9 cellular contexts compared by ENCODE assay signal in genomic region chr7:47574473-47575328, GRCh38. TPM values are rescaled to one million over a fixed set of nuclear protein-coding genes. Genes with fewer than 3 reads are reported as not detected.
A peak's percentile ranks its signal among the peaks of the same experiment; 100 is the strongest.
DNase-seq lines count a peak whose midpoint lies in the region; FAIRE-seq and TF ChIP-seq lines count a peak whose summit lies in the region.
"Had no signal": no experiment of that assay in that cellular context is flagged by ENCODE, and none has a peak within 500 bp of the region (broad histone marks: within the 10 kb centered on the region; RNA-seq: fewer than 3 reads in every experiment).

No MANE protein-coding gene starts in this region.

- H3K27me3 ChIP-seq in GM06990 (replicated peaks; ENCODE audit: control insufficient read depth, insufficient read depth, low read length): peaks cover 1% of the 10 kb centered on the region; the same call in 1 of the 2 replicates
- H3K27me3 ChIP-seq in HAP-1 (ENCODE audit: low read depth): no peaks in the 10 kb centered on the region
- H3K27me3 ChIP-seq in keratinocyte (ENCODE audit: control insufficient read depth, extremely low read depth, insufficient read depth, low read length): no peaks in the 10 kb centered on the region

- H3K9ac ChIP-seq in keratinocyte (ENCODE audit: control insufficient read depth, extremely low read depth, insufficient read depth, low read length): no peak overlapping the region

- TF ChIP-seq CTCF in GM06990 (IDR thresholded peaks at IDR 0.05; ENCODE audit: insufficient read depth, low read length, poor library complexity, severe bottlenecking) (no peak), keratinocyte (optimal IDR thresholded peaks at IDR 0.05 in 1 of 3, IDR thresholded peaks at IDR 0.05 in 1 of 3, conservative IDR thresholded peaks at IDR 0.05 in 1 of 3; ENCODE audit: extremely low read depth in 1 of 3, insufficient read depth in 2 of 3, low read length in 3 of 3) (no peak)

- peaks cover 3% of the 10 kb centered on the region for H3K9me1 ChIP-seq in keratinocyte (ENCODE audit: control insufficient read depth, extremely low read depth, insufficient read depth, low read length)

- H3K79me2 ChIP-seq in keratinocyte (ENCODE audit: control insufficient read depth, insufficient read depth, low read length): no peaks in the 10 kb centered on the region

- in situ Hi-C loops in HAP-1 (cut with MboI; ENCODE audit: low sequenced_read_pairs) (no loop called here), G401 (cut with HindIII; ENCODE audit: low sequenced_read_pairs) (no loop called here)

- H3K4me3 ChIP-seq in GM06990 (replicated peaks; ENCODE audit: low read depth, low read length) (no peak overlapping the region), HAP-1 (no peak overlapping the region), keratinocyte (ENCODE audit: control insufficient read depth in 2 of 3, extremely low read depth in 1 of 3, insufficient read depth in 2 of 3, low read depth in 1 of 3, low read length in 3 of 3) (no peak overlapping the region)

- no peaks in the 10 kb centered on the region for H3K36me3 ChIP-seq in GM06990 (ENCODE audit: control insufficient read depth, insufficient read depth, low read length)
- peaks cover 23% of the 10 kb centered on the region for H3K36me3 ChIP-seq in HAP-1 (replicated peaks)
- H3K36me3 ChIP-seq in keratinocyte (ENCODE audit: control insufficient read depth in 2 of 2, extremely low read depth in 1 of 2, insufficient read depth in 2 of 2, low read length in 2 of 2): no peaks in the 10 kb centered on the region

- no peaks in the 10 kb centered on the region for H4K20me1 ChIP-seq in keratinocyte (ENCODE audit: control insufficient read depth, extremely low read depth, insufficient read depth, low read length)

- no peak for FAIRE-seq in keratinocyte (lab: Jason Lieb, UNC)

- dilution Hi-C loops in keratinocyte (cut with MboI; ENCODE audit: extremely low pct_ligation_motif_present, low sequenced_read_pairs): no loop called here

- H3K27ac ChIP-seq in keratinocyte (ENCODE audit: control insufficient read depth, insufficient read depth, low read length): no peak overlapping the region

- no peak overlapping the region for H2AFZ ChIP-seq in keratinocyte (ENCODE audit: control insufficient read depth, low read length)

- H3K4me2 ChIP-seq in keratinocyte (ENCODE audit: control insufficient read depth, extremely low read depth, insufficient read depth, low read depth, low read length): peak overlapping the region; percentile 28

- H3K4me1 ChIP-seq in HAP-1: peaks cover 65% of the 10 kb centered on the region
- peaks cover 59% of the 10 kb centered on the region for H3K4me1 ChIP-seq in keratinocyte (ENCODE audit: control insufficient read depth, extremely low read depth, insufficient read depth, low read length)

- no peaks in the 10 kb centered on the region for H3K9me3 ChIP-seq in HAP-1
- no peaks in the 10 kb centered on the region for H3K9me3 ChIP-seq in keratinocyte (ENCODE audit: control insufficient read depth, low read depth, low read length)

- DNase-seq in GM06990 (ENCODE audit: extremely low read depth, insufficient read length) (peak; percentile 50), HAP-1 (ENCODE audit: low spot score in 2 of 2) (peak; percentile 0 to 45), MV-4-11 (lab: John Stamatoyannopoulos, UW) (peak; percentile 98), keratinocyte (ENCODE audit: low read depth, low spot score) (no peak), NCI-H510A (lab: John Stamatoyannopoulos, UW) (no peak), G401 (ENCODE audit: low spot score) (no peak), NCI-H2107 treated with DMSO at 0.1 percent for 48 hours (lab: John Stamatoyannopoulos, UW; ENCODE audit: unreplicated experiment) (no peak), cerebellar nuclear complex (lab: John Stamatoyannopoulos, UW) (no peak)
- DNase-seq: activated naive CD8-positive, alpha-beta T cell treated with anti-CD3 and anti-CD28 coated beads, Interleukin-2, amount 10 ng/mL, durations not matched to agents 7 days and 5 days had no signal

RNA-seq across cellular contexts. Expression of gene TNS3, which starts 7.2 kb away (rescaled TPM):
- polyA plus RNA-seq in keratinocyte: 3.9 to 5.7 TPM (median 5.3 TPM) in 3 replicates
- polyA plus RNA-seq in keratinocyte (2011; ENCODE audit: low read depth): 0.39 TPM
- polyA plus RNA-seq in keratinocyte (2011; cell fraction: cytosol; rRNA removed): 4.7 and 4.9 TPM in 2 replicates
- 12.2 and 14.2 TPM in 2 replicates for polyA plus RNA-seq in keratinocyte (2011; cell fraction: nucleus; rRNA removed)
- 1.2 and 4.6 TPM in 2 replicates for polyA plus RNA-seq in keratinocyte (2012; ENCODE audit: low replicate concordance)
- polyA minus RNA-seq in keratinocyte: 10.1 to 20.3 TPM (median 18.5 TPM) in 3 replicates
- polyA minus RNA-seq in keratinocyte (2011; cell fraction: cytosol; rRNA and poly(A)+ RNA removed): 6.1 TPM
- polyA minus RNA-seq in keratinocyte (2011; cell fraction: nucleus; rRNA and poly(A)+ RNA removed): 10.4 and 17.5 TPM in 2 replicates
- 35.4 and 37.3 TPM in 2 replicates for total RNA-seq in G401 (2014; rRNA removed; shearing (Covaris generic))

Comparison
In these comparisons a context has a peak if more than half of its experiments do, and no peak if none do; other contexts are left out.
1. DNase-seq: peak in GM06990 (single experiment), HAP-1 (2 of 2) and MV-4-11 (single experiment); none in keratinocyte (single experiment), NCI-H510A (single experiment), G401 (single experiment), NCI-H2107 treated with DMSO at 0.1 percent for 48 hours (single experiment) and cerebellar nuclear complex (0 of 2).